Comparison of ENCODE assay signal across 8 cellular contexts in genomic region chr5:108747111-108748009, GRCh38. TPM values are rescaled to one million over a fixed set of nuclear protein-coding genes. Genes with fewer than 3 reads are reported as not detected.
DNase-seq lines count a peak whose midpoint lies in the region; ATAC-seq, FAIRE-seq and TF ChIP-seq lines count a peak whose summit lies in the region.

Gene FER (plus strand): TSS chr5:108747897. CDS start chr5:108798183, 50,286 bp downstream.

- peak within 1 kb of the TSS; percentile 83 for H3K9ac ChIP-seq in OCI-LY1 (ENCODE audit: low read length)

- H3K79me2 ChIP-seq in OCI-LY1 (ENCODE audit: insufficient read depth, low read length) (no peaks in the 10 kb centered on the region), osteoblast (ENCODE audit: insufficient read depth, low read length) (peaks cover 34% of the 10 kb centered on the region)

- peak; percentile 35 for ATAC-seq in GM18508 (IDR thresholded peaks at IDR 0.05; ENCODE audit: insufficient read depth, unreplicated experiment)
- peak; percentile 27 for ATAC-seq in HG02798 (IDR thresholded peaks at IDR 0.05; ENCODE audit: poor library complexity, unreplicated experiment)
- no peak for ATAC-seq in HG02970 (IDR thresholded peaks at IDR 0.05; ENCODE audit: low FRiP score, unreplicated experiment)

- peak within 1 kb of the TSS; percentile 89 for H3K4me2 ChIP-seq in OCI-LY1 (ENCODE audit: low read length)
- peak within 1 kb of the TSS; percentile 88 for H3K4me2 ChIP-seq in osteoblast (ENCODE audit: insufficient read depth, low read length)

- peak within 1 kb of the TSS; percentile 68 for H3K4me3 ChIP-seq in OCI-LY1 (ENCODE audit: low read depth, low read length, poor library complexity, severe bottlenecking)
- H3K4me3 ChIP-seq in osteoblast (ENCODE audit: insufficient read depth, low read length): peak within 1 kb of the TSS; percentile 74

- H2AFZ ChIP-seq in OCI-LY1 (ENCODE audit: low read length): peak within 1 kb of the TSS; percentile 35; the same call in 1 of the 2 replicates
- peak within 1 kb of the TSS; percentile 63 for H2AFZ ChIP-seq in osteoblast (ENCODE audit: low read length)

- no peak within 1 kb of the TSS for H3K27ac ChIP-seq in OCI-LY1 (ENCODE audit: low read depth, low read length, poor library complexity, severe bottlenecking)
- H3K27ac ChIP-seq in osteoblast (ENCODE audit: low read depth, low read length): peak within 1 kb of the TSS; percentile 89

- H3K36me3 ChIP-seq in OCI-LY1 (ENCODE audit: insufficient read depth, low read length) (no peaks in the 10 kb centered on the region), osteoblast (ENCODE audit: insufficient read depth, low read length) (no peaks in the 10 kb centered on the region)

- H4K20me1 ChIP-seq in OCI-LY1 (ENCODE audit: insufficient read depth, low read length) (no peaks in the 10 kb centered on the region), osteoblast (ENCODE audit: insufficient read depth, low read length) (no peaks in the 10 kb centered on the region)

- no peaks in the 10 kb centered on the region; the same call in 1 of the 2 replicates for H3F3A ChIP-seq in OCI-LY1 (ENCODE audit: insufficient read depth, low read length)

- no peaks in the 10 kb centered on the region for H3K27me3 ChIP-seq in OCI-LY1 (ENCODE audit: insufficient read depth, low read length)
- H3K27me3 ChIP-seq in osteoblast (ENCODE audit: insufficient read depth, low read length): no peaks in the 10 kb centered on the region

- TF ChIP-seq CTCF in OCI-LY1 (IDR thresholded peaks at IDR 0.05; ENCODE audit: low read length) (no peak), osteoblast (IDR thresholded peaks at IDR 0.05; ENCODE audit: extremely low read depth, low read depth, low read length) (no peak)

- no peaks in the 10 kb centered on the region for H3K9me2 ChIP-seq in OCI-LY1 (ENCODE audit: low read depth, low read length)

- H3K9me3 ChIP-seq in OCI-LY1 (ENCODE audit: low read length) (no peaks in the 10 kb centered on the region), osteoblast (ENCODE audit: low read depth, low read length) (no peaks in the 10 kb centered on the region)

- H3K4me1 ChIP-seq in OCI-LY1 (ENCODE audit: insufficient read depth, low read length, severe bottlenecking) (peaks cover 21% of the 10 kb centered on the region), osteoblast (ENCODE audit: insufficient read depth, low read length) (peaks cover 6% of the 10 kb centered on the region)

- FAIRE-seq in frontal cortex (lab: Jason Lieb, UNC): no peak

- peak; percentile 63 for DNase-seq in activated effector memory CD4-positive, alpha-beta T cell treated with anti-CD3 and anti-CD28 coated beads, Interleukin-2, amount 50 U/mL, for 16 hours
- DNase-seq in frontal cortex (ENCODE audit: low spot score in 2 of 2) (no peak), osteoblast (ENCODE audit: insufficient read length, low spot score, missing footprints) (peak; percentile 68), OCI-M2 (lab: John Stamatoyannopoulos, UW; ENCODE audit: unreplicated experiment) (no peak)

RNA-seq across cellular contexts. Expression of gene FER, which starts in this region (rescaled TPM):
- 75.4 TPM for total RNA-seq in frontal cortex
- 34.8 and 36.6 TPM in 2 replicates for total RNA-seq in osteoblast

Comparison
In these comparisons a context has a peak if more than half of its experiments do, and no peak if none do; other contexts are left out.
1. DNase-seq: peak in activated effector memory CD4-positive, alpha-beta T cell treated with anti-CD3 and anti-CD28 coated beads, Interleukin-2, amount 50 U/mL, for 16 hours (single experiment) and osteoblast (single experiment); none in frontal cortex (0 of 2) and OCI-M2 (single experiment).